1 cellular context compared by ENCODE assay signal in the genomic region with DNA sequence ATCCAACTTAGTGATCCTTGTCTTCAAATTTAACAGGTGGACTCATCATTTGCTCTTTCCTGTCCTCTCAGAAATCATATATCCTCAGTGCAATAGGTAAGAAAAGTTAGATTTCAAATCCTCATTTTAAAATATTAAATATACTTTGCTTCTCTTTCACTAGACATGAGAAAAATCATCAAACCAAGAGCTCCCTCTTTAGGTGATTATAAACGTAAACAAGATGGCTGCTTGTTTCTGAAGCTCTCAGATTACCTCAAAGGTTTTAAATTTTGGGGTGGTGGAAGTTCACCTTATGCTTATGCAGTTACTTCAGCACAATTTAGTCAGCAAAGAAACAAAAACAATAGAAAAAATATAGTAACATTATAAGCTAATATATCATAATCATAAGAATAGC.
TF ChIP-seq lines count a peak whose summit lies in the region.

No MANE protein-coding gene starts in this region.

TF ChIP-seq in GM23338, 12 proteins besides CTCF, POLR2A, EP300 and RAD21 (continued from another document):
- TF ChIP-seq, protein P1, sequence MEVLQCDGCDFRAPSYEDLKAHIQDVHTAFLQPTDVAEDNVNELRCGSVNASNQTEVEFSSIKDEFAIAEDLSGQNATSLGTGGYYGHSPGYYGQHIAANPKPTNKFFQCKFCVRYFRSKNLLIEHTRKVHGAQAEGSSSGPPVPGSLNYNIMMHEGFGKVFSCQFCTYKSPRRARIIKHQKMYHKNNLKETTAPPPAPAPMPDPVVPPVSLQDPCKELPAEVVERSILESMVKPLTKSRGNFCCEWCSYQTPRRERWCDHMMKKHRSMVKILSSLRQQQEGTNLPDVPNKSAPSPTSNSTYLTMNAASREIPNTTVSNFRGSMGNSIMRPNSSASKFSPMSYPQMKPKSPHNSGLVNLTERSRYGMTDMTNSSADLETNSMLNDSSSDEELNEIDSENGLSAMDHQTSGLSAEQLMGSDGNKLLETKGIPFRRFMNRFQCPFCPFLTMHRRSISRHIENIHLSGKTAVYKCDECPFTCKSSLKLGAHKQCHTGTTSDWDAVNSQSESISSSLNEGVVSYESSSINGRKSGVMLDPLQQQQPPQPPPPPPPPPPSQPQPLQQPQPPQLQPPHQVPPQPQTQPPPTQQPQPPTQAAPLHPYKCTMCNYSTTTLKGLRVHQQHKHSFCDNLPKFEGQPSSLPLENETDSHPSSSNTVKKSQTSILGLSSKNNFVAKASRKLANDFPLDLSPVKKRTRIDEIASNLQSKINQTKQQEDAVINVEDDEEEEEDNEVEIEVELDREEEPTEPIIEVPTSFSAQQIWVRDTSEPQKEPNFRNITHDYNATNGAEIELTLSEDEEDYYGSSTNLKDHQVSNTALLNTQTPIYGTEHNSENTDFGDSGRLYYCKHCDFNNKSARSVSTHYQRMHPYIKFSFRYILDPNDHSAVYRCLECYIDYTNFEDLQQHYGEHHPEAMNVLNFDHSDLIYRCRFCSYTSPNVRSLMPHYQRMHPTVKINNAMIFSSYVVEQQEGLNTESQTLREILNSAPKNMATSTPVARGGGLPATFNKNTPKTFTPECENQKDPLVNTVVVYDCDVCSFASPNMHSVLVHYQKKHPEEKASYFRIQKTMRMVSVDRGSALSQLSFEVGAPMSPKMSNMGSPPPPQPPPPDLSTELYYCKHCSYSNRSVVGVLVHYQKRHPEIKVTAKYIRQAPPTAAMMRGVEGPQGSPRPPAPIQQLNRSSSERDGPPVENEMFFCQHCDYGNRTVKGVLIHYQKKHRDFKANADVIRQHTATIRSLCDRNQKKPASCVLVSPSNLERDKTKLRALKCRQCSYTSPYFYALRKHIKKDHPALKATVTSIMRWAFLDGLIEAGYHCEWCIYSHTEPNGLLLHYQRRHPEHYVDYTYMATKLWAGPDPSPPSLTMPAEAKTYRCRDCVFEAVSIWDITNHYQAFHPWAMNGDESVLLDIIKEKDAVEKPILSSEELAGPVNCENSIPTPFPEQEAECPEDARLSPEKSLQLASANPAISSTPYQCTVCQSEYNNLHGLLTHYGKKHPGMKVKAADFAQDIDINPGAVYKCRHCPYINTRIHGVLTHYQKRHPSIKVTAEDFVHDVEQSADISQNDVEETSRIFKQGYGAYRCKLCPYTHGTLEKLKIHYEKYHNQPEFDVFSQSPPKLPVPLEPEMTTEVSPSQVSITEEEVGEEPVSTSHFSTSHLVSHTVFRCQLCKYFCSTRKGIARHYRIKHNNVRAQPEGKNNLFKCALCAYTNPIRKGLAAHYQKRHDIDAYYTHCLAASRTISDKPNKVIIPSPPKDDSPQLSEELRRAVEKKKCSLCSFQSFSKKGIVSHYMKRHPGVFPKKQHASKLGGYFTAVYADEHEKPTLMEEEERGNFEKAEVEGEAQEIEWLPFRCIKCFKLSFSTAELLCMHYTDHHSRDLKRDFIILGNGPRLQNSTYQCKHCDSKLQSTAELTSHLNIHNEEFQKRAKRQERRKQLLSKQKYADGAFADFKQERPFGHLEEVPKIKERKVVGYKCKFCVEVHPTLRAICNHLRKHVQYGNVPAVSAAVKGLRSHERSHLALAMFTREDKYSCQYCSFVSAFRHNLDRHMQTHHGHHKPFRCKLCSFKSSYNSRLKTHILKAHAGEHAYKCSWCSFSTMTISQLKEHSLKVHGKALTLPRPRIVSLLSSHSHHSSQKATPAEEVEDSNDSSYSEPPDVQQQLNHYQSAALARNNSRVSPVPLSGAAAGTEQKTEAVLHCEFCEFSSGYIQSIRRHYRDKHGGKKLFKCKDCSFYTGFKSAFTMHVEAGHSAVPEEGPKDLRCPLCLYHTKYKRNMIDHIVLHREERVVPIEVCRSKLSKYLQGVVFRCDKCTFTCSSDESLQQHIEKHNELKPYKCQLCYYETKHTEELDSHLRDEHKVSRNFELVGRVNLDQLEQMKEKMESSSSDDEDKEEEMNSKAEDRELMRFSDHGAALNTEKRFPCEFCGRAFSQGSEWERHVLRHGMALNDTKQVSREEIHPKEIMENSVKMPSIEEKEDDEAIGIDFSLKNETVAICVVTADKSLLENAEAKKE (CRISPR knock-in tag; IDR thresholded peaks at IDR 0.05), result no peak
- TF ChIP-seq ZNF114 (CRISPR knock-in tag; IDR thresholded peaks at IDR 0.05) (no peak), CREB1 (CRISPR knock-in tag; IDR thresholded peaks at IDR 0.05; ENCODE audit: low read depth) (no peak), JUNB (IDR thresholded peaks at IDR 0.05; ENCODE audit: unreplicated experiment) (no peak), EZH2phosphoT487 (IDR thresholded peaks at IDR 0.05; ENCODE audit: unreplicated experiment) (no peak), EZH2 (IDR thresholded peaks at IDR 0.05; ENCODE audit: low read depth, unreplicated experiment) (no peak)
